14 cellular contexts compared by ENCODE assay signal in the genomic region with DNA sequence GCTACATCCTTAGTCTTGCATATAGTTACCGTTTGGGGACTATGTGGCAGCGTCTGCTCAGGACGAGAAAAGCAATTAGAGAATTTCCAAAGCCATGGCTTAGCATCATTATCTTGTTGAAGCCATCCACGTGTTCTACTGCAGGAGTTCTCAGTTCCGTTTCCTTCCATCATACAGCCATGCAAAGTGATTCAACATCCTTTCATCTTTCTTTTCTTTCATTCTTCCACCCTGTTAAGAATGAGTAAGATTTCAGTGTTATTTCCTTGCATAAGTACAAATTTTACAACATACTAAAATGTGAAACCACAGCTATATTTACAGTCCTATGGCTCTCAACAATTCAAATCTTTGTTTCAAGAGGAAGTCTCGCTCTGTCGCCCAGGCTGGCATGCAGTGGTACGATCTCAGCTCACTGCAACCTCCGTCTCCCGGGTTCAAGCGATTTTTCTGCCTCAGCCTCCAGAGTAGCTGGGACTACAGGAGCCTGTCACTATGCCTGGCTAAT. TPM values are rescaled to one million over a fixed set of nuclear protein-coding genes. Genes with fewer than 3 reads are reported as not detected.
DNase-seq lines count a peak whose midpoint lies in the region; FAIRE-seq and TF ChIP-seq lines count a peak whose summit lies in the region.
"Had no signal": no experiment of that assay in that cellular context is flagged by ENCODE, and none has a peak within 500 bp of the region (broad histone marks: within the 10 kb centered on the region; RNA-seq: fewer than 3 reads in every experiment).

No MANE protein-coding gene starts in this region.

- no peaks in the 10 kb centered on the region for H4K20me1 ChIP-seq in SU-DHL-6 (ENCODE audit: low read depth, low read length)

- H2AFZ ChIP-seq in SU-DHL-6 (ENCODE audit: low read depth, low read length, severe bottlenecking) (peak overlapping the region; percentile 52), trophoblast cell (ENCODE audit: insufficient read depth, low read length, poor library complexity) (no peak overlapping the region)

- no peak overlapping the region for H2BK5ac ChIP-seq in trophoblast cell (ENCODE audit: low read depth, low read length, poor library complexity)

- no peak overlapping the region for H2BK12ac ChIP-seq in trophoblast cell (ENCODE audit: low read length)

- no peak overlapping the region for H4K12ac ChIP-seq in trophoblast cell (ENCODE audit: low read depth, low read length)

- H3K9ac ChIP-seq in SU-DHL-6 (ENCODE audit: low read length) (peak overlapping the region; percentile 77), trophoblast cell (ENCODE audit: low read length) (no peak overlapping the region)

- H3K27ac ChIP-seq in SU-DHL-6 (ENCODE audit: low read depth, low read length) = peak overlapping the region; percentile 95
- peak overlapping the region; percentile 43 to 100 (median 98) for H3K27ac ChIP-seq in spleen
- no peak overlapping the region for H3K27ac ChIP-seq in trophoblast cell (ENCODE audit: low read depth, low read length)
- H3K27ac ChIP-seq: esophagus muscularis mucosa, testis had no signal

- intact Hi-C loops in spleen (cut with DNase I; ENCODE audit: low total_unique reads) = no loop called here

- peak overlapping the region; percentile 64 for H3K4me3 ChIP-seq in SU-DHL-6 (ENCODE audit: insufficient read depth, low read length, poor library complexity, severe bottlenecking)
- peak overlapping the region in 1 of 8 donors; percentile 41 for H3K4me3 ChIP-seq in spleen
- H3K4me3 ChIP-seq in trophoblast cell (ENCODE audit: low read depth, low read length) = no peak overlapping the region
- H3K4me3 ChIP-seq: esophagus muscularis mucosa, testis had no signal

- FAIRE-seq in GM12891 (lab: Jason Lieb, UNC) = peak; percentile 75

- DNase-seq in GM12891 (ENCODE audit: insufficient read length, low spot score) (no peak), spleen (peak; percentile 80), trophoblast cell (no peak), DMS79 treated with DMSO at 0.1 percent for 48 hours (lab: John Stamatoyannopoulos, UW) (no peak), OCI-M1 (lab: John Stamatoyannopoulos, UW) (no peak)
- DNase-seq in activated naive CD4-positive, alpha-beta T cell treated with Interleukin-2 at 50 U/mL for 16 hours = peak; percentile 15
- DNase-seq in effector CD4-positive, alpha-beta T cell = no peak
- DNase-seq: activated gamma-delta T cell, Caco-2, HCEC 1CT, NCI-H2029, testis had no signal

- H3K4me1 ChIP-seq in spleen = peaks cover 46 to 91% (median 76%) of the 10 kb centered on the region in 6 donors
- H3K4me1 ChIP-seq in trophoblast cell (ENCODE audit: control insufficient read depth in 1 of 2, insufficient read depth in 2 of 2, low read length in 2 of 2) = peaks cover 4% of the 10 kb centered on the region in 2 experiments

- H3K79me2 ChIP-seq in SU-DHL-6 (ENCODE audit: insufficient read depth, low read length) (peaks cover 33% of the 10 kb centered on the region), trophoblast cell (ENCODE audit: control insufficient read depth, insufficient read depth, low read length, poor library complexity) (peaks cover 5% of the 10 kb centered on the region)

- no peak overlapping the region for H4K8ac ChIP-seq in trophoblast cell (ENCODE audit: low read depth, low read length)

- H4K91ac ChIP-seq in trophoblast cell (ENCODE audit: low read depth, low read length) = no peak overlapping the region

- no peaks in the 10 kb centered on the region for H3K27me3 ChIP-seq in SU-DHL-6 (ENCODE audit: low read length)
- H3K27me3 ChIP-seq in spleen (replicated peaks in 1 of 7) = no peaks in the 10 kb centered on the region
- H3K27me3 ChIP-seq in trophoblast cell (ENCODE audit: insufficient read depth, low read length) = no peaks in the 10 kb centered on the region
- H3K27me3 ChIP-seq: esophagus muscularis mucosa, testis had no signal

- no peak overlapping the region for H2AK5ac ChIP-seq in trophoblast cell (ENCODE audit: low read length)

- H3K4ac ChIP-seq in trophoblast cell (ENCODE audit: low read depth, low read length) = no peak overlapping the region

- peaks cover 6% of the 10 kb centered on the region for H3K79me1 ChIP-seq in trophoblast cell (ENCODE audit: low read length)

- no peak for TF ChIP-seq POLR2A in GM12891 (IDR thresholded peaks at IDR 0.05; ENCODE audit: low read depth, low read length)
- TF ChIP-seq POLR2A in spleen (IDR thresholded peaks at IDR 0.05) = no peak

- no peak overlapping the region for H3K18ac ChIP-seq in trophoblast cell (ENCODE audit: low read length)

- H3K4me2 ChIP-seq in SU-DHL-6 (ENCODE audit: low read depth, low read length, poor library complexity, severe bottlenecking) (peak overlapping the region; percentile 87), trophoblast cell (ENCODE audit: low read length) (no peak overlapping the region)

- H3K36me3 ChIP-seq in SU-DHL-6 (ENCODE audit: low read length) = peaks cover 20% of the 10 kb centered on the region
- H3K36me3 ChIP-seq in spleen = peaks cover 0 to 64% (median 46%) of the 10 kb centered on the region in 6 donors
- H3K36me3 ChIP-seq in trophoblast cell (ENCODE audit: control insufficient read depth in 1 of 2, insufficient read depth in 2 of 2, low read length in 2 of 2) = peaks cover 17 to 34% of the 10 kb centered on the region in 2 experiments

- no peak overlapping the region for H2BK120ac ChIP-seq in trophoblast cell (ENCODE audit: insufficient read depth, low read length, poor library complexity)

- 63 to 73% (median 66%) methylated on average over 11 of the region's 11 CpGs for WGBS in spleen, 5 donors
- WGBS in trophoblast cell (ENCODE audit: extremely low coverage, insufficient coverage, insufficient read length) = no CpG with 5 or more reads among the region's 11 CpGs

- no peaks in the 10 kb centered on the region for H3K9me2 ChIP-seq in SU-DHL-6 (replicated peaks; ENCODE audit: insufficient read depth, low read length)

- no peak overlapping the region for H3K23ac ChIP-seq in trophoblast cell (ENCODE audit: low read length)

- TF ChIP-seq CTCF in SU-DHL-6 (IDR thresholded peaks at IDR 0.05; ENCODE audit: insufficient read depth, low read length, poor library complexity, severe bottlenecking) = no peak
- no peak for TF ChIP-seq CTCF in spleen (IDR thresholded peaks at IDR 0.05 in 8 of 11, conservative IDR thresholded peaks at IDR 0.05 in 3 of 11)

- H3F3A ChIP-seq in SU-DHL-6 (ENCODE audit: insufficient read depth) = peaks cover 50% of the 10 kb centered on the region

- H3K14ac ChIP-seq in trophoblast cell (ENCODE audit: low read length) = no peak overlapping the region

- no peaks in the 10 kb centered on the region for H3K9me3 ChIP-seq in SU-DHL-6 (ENCODE audit: insufficient read depth, low read length)
- H3K9me3 ChIP-seq in spleen = no peaks in the 10 kb centered on the region
- H3K9me3 ChIP-seq in trophoblast cell (ENCODE audit: insufficient read depth, low read depth, low read length) = no peaks in the 10 kb centered on the region
- H3K9me3 ChIP-seq: Caco-2, esophagus muscularis mucosa, testis had no signal

TF ChIP-seq in GM12891, 5 proteins besides CTCF, POLR2A, EP300 and RAD21:
- TF ChIP-seq POU2F2 (IDR thresholded peaks at IDR 0.05; ENCODE audit: low read depth, low read length) = no peak
- no peak for TF ChIP-seq TAF1 (IDR thresholded peaks at IDR 0.05; ENCODE audit: low read depth, low read length)
- TF ChIP-seq SPI1 (IDR thresholded peaks at IDR 0.05; ENCODE audit: low read depth, low read length) = peak; percentile 93
- TF ChIP-seq PAX5 (IDR thresholded peaks at IDR 0.05; ENCODE audit: insufficient read depth, low read length, severe bottlenecking) = peak; percentile 50

RNA-seq across cellular contexts. Expression of a gene that starts 3.8 kb away (rescaled TPM):
- polyA plus RNA-seq in GM12891 (2012; ENCODE audit: low read depth, missing spikeins) = 9.9 TPM
- total RNA-seq in spleen = 100 to 1,000 TPM in 5 of 7 donors, 10 to 100 TPM in 2; 79.4 to 169 (median 134) TPM
- polyA plus RNA-seq in spleen = 10 to 100 TPM; 24.0 to 33.9 (median 33.8) TPM
- 18.2 and 20.2 TPM in 2 replicates for polyA plus RNA-seq in trophoblast cell (2013)

RNA-seq across cellular contexts. Expression of a gene that starts 10.9 kb away (rescaled TPM):
- 65.3 TPM for polyA plus RNA-seq in GM12891 (2012; ENCODE audit: low read depth, missing spikeins)
- total RNA-seq in spleen = 10 to 100 TPM; 52.6 to 69.6 (median 60.6) TPM
- 10 to 100 TPM in 2 of 3 donors, 1 to 10 TPM in 1; 8.7 to 20.0 (median 10.6) TPM for polyA plus RNA-seq in spleen
- polyA plus RNA-seq in trophoblast cell (2013) = 24.0 and 27.2 TPM in 2 replicates

Comparison
In these comparisons a context has a peak if more than half of its experiments do, and no peak if none do; other contexts are left out.
1. DNase-seq: peak in activated naive CD4-positive, alpha-beta T cell treated with Interleukin-2 at 50 U/mL for 16 hours (single experiment) and spleen (single experiment); none in GM12891 (single experiment), effector CD4-positive, alpha-beta T cell (single experiment), trophoblast cell (0 of 2), DMS79 treated with DMSO at 0.1 percent for 48 hours (single experiment) and OCI-M1 (single experiment).